16 cellular contexts compared by ENCODE assay signal in genomic region chr20:49951160-49951559, GRCh38. TPM values are rescaled to one million over a fixed set of nuclear protein-coding genes. Genes with fewer than 3 reads are reported as not detected.
DNase-seq lines count a peak whose midpoint lies in the region; ATAC-seq and TF ChIP-seq lines count a peak whose summit lies in the region.
"Had no signal": no experiment of that assay in that cellular context is flagged by ENCODE, and none has a peak within 500 bp of the region (broad histone marks: within the 10 kb centered on the region; RNA-seq: fewer than 3 reads in every experiment).

No MANE protein-coding gene starts in this region.

- no peak overlapping the region for H3K4me3 Mint-ChIP-seq in activated CD4-positive, alpha-beta T cell treated with anti-CD3 and anti-CD28 coated beads, Interleukin-2, amount 10 ng/mL, durations not matched to agents 24 days and 14 days
- peak overlapping the region; percentile 6 for H3K4me3 Mint-ChIP-seq in chondrocyte (ENCODE audit: unreplicated experiment)
- H3K4me3 Mint-ChIP-seq in osteocyte (ENCODE audit: unreplicated experiment) = no peak overlapping the region
- H3K4me3 Mint-ChIP-seq: memory B cell, type B pancreatic cell had no signal

- H3K27me3 Mint-ChIP-seq in activated CD4-positive, alpha-beta T cell treated with anti-CD3 and anti-CD28 coated beads, Interleukin-2, amount 10 ng/mL, durations not matched to agents 24 days and 14 days = no peaks in the 10 kb centered on the region
- H3K27me3 Mint-ChIP-seq in chondrocyte (ENCODE audit: low read depth) = no peaks in the 10 kb centered on the region
- no peaks in the 10 kb centered on the region for H3K27me3 Mint-ChIP-seq in osteocyte (ENCODE audit: unreplicated experiment)
- H3K27me3 Mint-ChIP-seq: memory B cell, type B pancreatic cell had no signal

- DNase-seq in activated CD4-positive, alpha-beta T cell treated with anti-CD3 and anti-CD28 coated beads, Interleukin-2, amount 10 ng/mL, durations not matched to agents 24 days and 14 days = no peak
- DNase-seq in activated CD4-positive, alpha-beta T cell treated with anti-CD3 and anti-CD28 coated beads, Interleukin-2, amount 50 U/mL, for 48 hours = no peak
- DNase-seq in M059J (ENCODE audit: low read depth) (peak; percentile 84), chondrocyte (ENCODE audit: low spot score) (no peak), osteocyte (ENCODE audit: extremely low spot score, unreplicated experiment) (no peak), SKM-1 treated with dmso at 0.1 percent for 144 hours (lab: John Stamatoyannopoulos, UW; ENCODE audit: unreplicated experiment) (no peak), nucleus accumbens (lab: John Stamatoyannopoulos, UW) (no peak)
- DNase-seq: ACHN; activated CD8-positive, alpha-beta memory T cell treated with anti-CD3 and anti-CD28 coated beads for 24 hours; anterior cingulate cortex; DMS153; ovary; stimulated activated CD4-positive, alpha-beta T cell treated with anti-CD3 and anti-CD28 coated beads, Interleukin-15, amount 100 ng/mL, for 24 hours had no signal

- peaks cover 5% of the 10 kb centered on the region for H3K4me1 Mint-ChIP-seq in activated CD4-positive, alpha-beta T cell treated with anti-CD3 and anti-CD28 coated beads, Interleukin-2, amount 10 ng/mL, durations not matched to agents 24 days and 14 days
- H3K4me1 Mint-ChIP-seq in chondrocyte (ENCODE audit: low read depth) = peaks cover 25% of the 10 kb centered on the region
- peaks cover 33% of the 10 kb centered on the region for H3K4me1 Mint-ChIP-seq in osteocyte (ENCODE audit: unreplicated experiment)
- H3K4me1 Mint-ChIP-seq: memory B cell had no signal

- no peak for ATAC-seq in HG02970 (IDR thresholded peaks at IDR 0.05; ENCODE audit: low FRiP score, unreplicated experiment)

- no peak for TF ChIP-seq CTCF in chondrocyte (IDR thresholded peaks at IDR 0.05)
- no peak for TF ChIP-seq CTCF in osteocyte (IDR thresholded peaks at IDR 0.05)

- H3K36me3 Mint-ChIP-seq in activated CD4-positive, alpha-beta T cell treated with anti-CD3 and anti-CD28 coated beads, Interleukin-2, amount 10 ng/mL, durations not matched to agents 24 days and 14 days (ENCODE audit: low read depth) = peaks cover 64% of the 10 kb centered on the region
- H3K36me3 Mint-ChIP-seq in chondrocyte (ENCODE audit: low read depth) = peaks cover 38% of the 10 kb centered on the region
- H3K36me3 Mint-ChIP-seq in osteocyte (ENCODE audit: unreplicated experiment) = peaks cover 58% of the 10 kb centered on the region

- H3K9me3 Mint-ChIP-seq in activated CD4-positive, alpha-beta T cell treated with anti-CD3 and anti-CD28 coated beads, Interleukin-2, amount 10 ng/mL, durations not matched to agents 24 days and 14 days = no peaks in the 10 kb centered on the region
- no peaks in the 10 kb centered on the region for H3K9me3 Mint-ChIP-seq in chondrocyte (ENCODE audit: low read depth)
- H3K9me3 Mint-ChIP-seq in osteocyte (ENCODE audit: unreplicated experiment) = no peaks in the 10 kb centered on the region
- H3K9me3 Mint-ChIP-seq: memory B cell, type B pancreatic cell had no signal

- peak overlapping the region; percentile 66 for H3K27ac Mint-ChIP-seq in activated CD4-positive, alpha-beta T cell treated with anti-CD3 and anti-CD28 coated beads, Interleukin-2, amount 10 ng/mL, durations not matched to agents 24 days and 14 days
- peak overlapping the region; percentile 90 for H3K27ac Mint-ChIP-seq in chondrocyte (ENCODE audit: unreplicated experiment)
- H3K27ac Mint-ChIP-seq in osteocyte (ENCODE audit: unreplicated experiment) = peak overlapping the region; percentile 31
- H3K27ac Mint-ChIP-seq: memory B cell, type B pancreatic cell had no signal

- intact Hi-C loops in activated CD4-positive, alpha-beta T cell treated with anti-CD3 and anti-CD28 coated beads, Interleukin-2, amount 10 ng/mL, durations not matched to agents 24 days and 14 days (cut with micrococcal nuclease) = no loop called here

RNA-seq across cellular contexts. Expression of gene RNF114, which starts 15.0 kb away (rescaled TPM):
- total RNA-seq in activated CD4-positive, alpha-beta T cell treated with anti-CD3 and anti-CD28 coated beads, Interleukin-2, amount 10 ng/mL, durations not matched to agents 24 days and 14 days = 60.1 and 69.3 TPM in 2 replicates
- total RNA-seq in M059J (2014; rRNA removed; shearing (Covaris generic)) = 372 and 527 TPM in 2 replicates
- 45.4 to 49.5 TPM (median 46.2 TPM) in 3 replicates for total RNA-seq in chondrocyte
- 64.9 and 65.1 TPM in 2 replicates for total RNA-seq in osteocyte

RNA-seq across cellular contexts. Expression of gene SNAI1, which starts 31.6 kb away (rescaled TPM):
- 1.6 and 2.3 TPM in 2 replicates for total RNA-seq in activated CD4-positive, alpha-beta T cell treated with anti-CD3 and anti-CD28 coated beads, Interleukin-2, amount 10 ng/mL, durations not matched to agents 24 days and 14 days
- total RNA-seq in M059J (2014; rRNA removed; shearing (Covaris generic)) = 8.4 and 10.6 TPM in 2 replicates
- 4.9 to 15.1 TPM (median 6.1 TPM) in 3 replicates for total RNA-seq in chondrocyte
- total RNA-seq in osteocyte = 13.0 and 13.4 TPM in 2 replicates

RNA-seq across cellular contexts. Expression of gene SPATA2, which starts 35.8 kb away (rescaled TPM):
- total RNA-seq in activated CD4-positive, alpha-beta T cell treated with anti-CD3 and anti-CD28 coated beads, Interleukin-2, amount 10 ng/mL, durations not matched to agents 24 days and 14 days = 8.8 and 9.9 TPM in 2 replicates
- 4.1 and 8.3 TPM in 2 replicates for total RNA-seq in M059J (2014; rRNA removed; shearing (Covaris generic))
- total RNA-seq in chondrocyte (5.6 to 6.5 TPM (median 5.9 TPM) in 3 replicates), osteocyte (6.6 and 7.1 TPM in 2 replicates)

Comparison
In these comparisons a context has a peak if more than half of its experiments do, and no peak if none do; other contexts are left out.
1. H3K27ac Mint-ChIP-seq: peak in every context shown above with its lines; median percentile 90 in chondrocyte; 66 in activated CD4-positive, alpha-beta T cell treated with anti-CD3 and anti-CD28 coated beads, Interleukin-2, amount 10 ng/mL, durations not matched to agents 24 days and 14 days; 31 in osteocyte.